ENCODE assay signal across 1 cellular context in the genomic region with DNA sequence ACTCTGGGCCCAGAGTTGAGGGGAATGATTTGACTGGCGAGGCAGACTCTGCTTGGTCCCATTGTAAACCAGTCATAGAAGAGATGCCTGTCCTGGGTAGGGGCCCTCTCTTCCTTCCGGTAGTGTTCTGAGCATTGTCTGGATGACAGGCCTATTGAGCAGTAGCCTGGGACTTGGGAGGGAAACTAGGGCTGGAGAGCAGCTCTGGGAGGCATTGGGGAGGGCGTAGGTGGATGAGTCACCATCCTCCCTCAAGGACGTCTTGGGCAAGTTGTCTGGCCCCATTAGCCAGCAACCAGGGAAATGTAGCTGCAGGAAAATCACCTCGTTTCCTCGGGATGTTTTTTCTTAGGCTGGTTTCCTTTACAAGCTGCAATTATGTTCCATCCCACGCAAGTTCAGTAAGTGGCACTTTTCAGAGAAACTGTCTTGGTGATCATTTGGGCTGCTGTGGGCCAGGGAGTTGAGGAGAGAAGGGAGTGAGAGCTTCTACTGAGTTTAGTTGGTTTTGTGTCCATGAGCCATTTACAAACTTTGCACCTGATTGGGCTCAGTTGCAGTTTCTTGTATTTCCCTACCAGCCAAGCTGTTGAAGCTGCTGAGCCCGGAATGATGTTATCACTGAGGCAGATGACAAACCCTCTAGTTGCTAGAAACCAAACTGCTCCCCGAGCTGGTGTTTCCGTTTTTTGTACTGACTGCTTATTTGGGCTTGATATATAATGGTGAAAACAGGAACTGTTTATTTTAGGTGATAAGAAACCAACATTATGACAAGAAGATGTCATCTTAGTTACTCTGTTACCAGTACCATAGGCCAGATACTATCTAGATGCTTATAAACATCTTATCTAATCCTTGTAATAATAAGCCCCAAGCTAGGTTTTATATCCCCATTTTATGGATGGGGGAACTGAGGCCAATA.
A peak's percentile ranks its signal among the peaks of the same experiment; 100 is the strongest.
TF ChIP-seq lines count a peak whose summit lies in the region.

No MANE protein-coding gene starts in this region.

TF ChIP-seq in HEK293, 187 proteins besides CTCF, POLR2A, EP300 and RAD21 (continued from another document and continues in another):
- TF ChIP-seq PRDM1 (tag by site-specific recombination; IDR thresholded peaks at IDR 0.05): peak; percentile 77
- no peak for TF ChIP-seq ZBTB48 (tag by site-specific recombination; IDR thresholded peaks at IDR 0.05)
- no peak for TF ChIP-seq ZNF776 (tag by site-specific recombination; IDR thresholded peaks at IDR 0.05; ENCODE audit: borderline replicate concordance)
- peak; percentile 77; the same call in 1 of the 2 replicates for TF ChIP-seq ZSCAN30 (tag by site-specific recombination; IDR thresholded peaks at IDR 0.05)
- TF ChIP-seq HOXC10 (CRISPR knock-in tag; IDR thresholded peaks at IDR 0.05): no peak
- no peak for TF ChIP-seq TCF7L2 (IDR thresholded peaks at IDR 0.05; ENCODE audit: borderline replicate concordance, low read depth, low read length)
- TF ChIP-seq, protein P1, sequence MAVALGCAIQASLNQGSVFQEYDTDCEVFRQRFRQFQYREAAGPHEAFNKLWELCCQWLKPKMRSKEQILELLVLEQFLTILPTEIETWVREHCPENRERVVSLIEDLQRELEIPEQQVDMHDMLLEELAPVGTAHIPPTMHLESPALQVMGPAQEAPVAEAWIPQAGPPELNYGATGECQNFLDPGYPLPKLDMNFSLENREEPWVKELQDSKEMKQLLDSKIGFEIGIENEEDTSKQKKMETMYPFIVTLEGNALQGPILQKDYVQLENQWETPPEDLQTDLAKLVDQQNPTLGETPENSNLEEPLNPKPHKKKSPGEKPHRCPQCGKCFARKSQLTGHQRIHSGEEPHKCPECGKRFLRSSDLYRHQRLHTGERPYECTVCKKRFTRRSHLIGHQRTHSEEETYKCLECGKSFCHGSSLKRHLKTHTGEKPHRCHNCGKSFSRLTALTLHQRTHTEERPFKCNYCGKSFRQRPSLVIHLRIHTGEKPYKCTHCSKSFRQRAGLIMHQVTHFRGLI (tag by site-specific recombination; IDR thresholded peaks at IDR 0.05): peak; percentile 14; the same call in 1 of the 2 replicates
- TF ChIP-seq TRIM28 (IDR thresholded peaks at IDR 0.05; ENCODE audit: borderline replicate concordance, low read length): peak; percentile 65
- TF ChIP-seq, protein P2, sequence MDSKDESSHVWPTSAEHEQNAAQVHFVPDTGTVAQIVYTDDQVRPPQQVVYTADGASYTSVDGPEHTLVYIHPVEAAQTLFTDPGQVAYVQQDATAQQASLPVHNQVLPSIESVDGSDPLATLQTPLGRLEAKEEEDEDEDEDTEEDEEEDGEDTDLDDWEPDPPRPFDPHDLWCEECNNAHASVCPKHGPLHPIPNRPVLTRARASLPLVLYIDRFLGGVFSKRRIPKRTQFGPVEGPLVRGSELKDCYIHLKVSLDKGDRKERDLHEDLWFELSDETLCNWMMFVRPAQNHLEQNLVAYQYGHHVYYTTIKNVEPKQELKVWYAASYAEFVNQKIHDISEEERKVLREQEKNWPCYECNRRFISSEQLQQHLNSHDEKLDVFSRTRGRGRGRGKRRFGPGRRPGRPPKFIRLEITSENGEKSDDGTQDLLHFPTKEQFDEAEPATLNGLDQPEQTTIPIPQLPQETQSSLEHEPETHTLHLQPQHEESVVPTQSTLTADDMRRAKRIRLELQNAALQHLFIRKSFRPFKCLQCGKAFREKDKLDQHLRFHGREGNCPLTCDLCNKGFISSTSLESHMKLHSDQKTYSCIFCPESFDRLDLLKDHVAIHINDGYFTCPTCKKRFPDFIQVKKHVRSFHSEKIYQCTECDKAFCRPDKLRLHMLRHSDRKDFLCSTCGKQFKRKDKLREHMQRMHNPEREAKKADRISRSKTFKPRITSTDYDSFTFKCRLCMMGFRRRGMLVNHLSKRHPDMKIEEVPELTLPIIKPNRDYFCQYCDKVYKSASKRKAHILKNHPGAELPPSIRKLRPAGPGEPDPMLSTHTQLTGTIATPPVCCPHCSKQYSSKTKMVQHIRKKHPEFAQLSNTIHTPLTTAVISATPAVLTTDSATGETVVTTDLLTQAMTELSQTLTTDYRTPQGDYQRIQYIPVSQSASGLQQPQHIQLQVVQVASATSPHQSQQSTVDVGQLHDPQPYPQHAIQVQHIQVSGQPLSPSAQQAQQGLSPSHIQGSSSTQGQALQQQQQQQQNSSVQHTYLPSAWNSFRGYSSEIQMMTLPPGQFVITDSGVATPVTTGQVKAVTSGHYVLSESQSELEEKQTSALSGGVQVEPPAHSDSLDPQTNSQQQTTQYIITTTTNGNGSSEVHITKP (tag by site-specific recombination; IDR thresholded peaks at IDR 0.05): peak; percentile 29; the same call in 1 of the 2 replicates
- TF ChIP-seq ZNF654 (tag by site-specific recombination; IDR thresholded peaks at IDR 0.05; ENCODE audit: low read depth): no peak
- TF ChIP-seq, protein P3, sequence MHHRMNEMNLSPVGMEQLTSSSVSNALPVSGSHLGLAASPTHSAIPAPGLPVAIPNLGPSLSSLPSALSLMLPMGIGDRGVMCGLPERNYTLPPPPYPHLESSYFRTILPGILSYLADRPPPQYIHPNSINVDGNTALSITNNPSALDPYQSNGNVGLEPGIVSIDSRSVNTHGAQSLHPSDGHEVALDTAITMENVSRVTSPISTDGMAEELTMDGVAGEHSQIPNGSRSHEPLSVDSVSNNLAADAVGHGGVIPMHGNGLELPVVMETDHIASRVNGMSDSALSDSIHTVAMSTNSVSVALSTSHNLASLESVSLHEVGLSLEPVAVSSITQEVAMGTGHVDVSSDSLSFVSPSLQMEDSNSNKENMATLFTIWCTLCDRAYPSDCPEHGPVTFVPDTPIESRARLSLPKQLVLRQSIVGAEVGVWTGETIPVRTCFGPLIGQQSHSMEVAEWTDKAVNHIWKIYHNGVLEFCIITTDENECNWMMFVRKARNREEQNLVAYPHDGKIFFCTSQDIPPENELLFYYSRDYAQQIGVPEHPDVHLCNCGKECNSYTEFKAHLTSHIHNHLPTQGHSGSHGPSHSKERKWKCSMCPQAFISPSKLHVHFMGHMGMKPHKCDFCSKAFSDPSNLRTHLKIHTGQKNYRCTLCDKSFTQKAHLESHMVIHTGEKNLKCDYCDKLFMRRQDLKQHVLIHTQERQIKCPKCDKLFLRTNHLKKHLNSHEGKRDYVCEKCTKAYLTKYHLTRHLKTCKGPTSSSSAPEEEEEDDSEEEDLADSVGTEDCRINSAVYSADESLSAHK (tag by site-specific recombination; IDR thresholded peaks at IDR 0.05): peak; percentile 64
- peak; percentile 74 for TF ChIP-seq KLF1 (tag by site-specific recombination; IDR thresholded peaks at IDR 0.05)
- peak; percentile 61; the same call in 1 of the 2 replicates for TF ChIP-seq ZNF548 (tag by site-specific recombination; IDR thresholded peaks at IDR 0.05)
- TF ChIP-seq ZNF394 (tag by site-specific recombination; IDR thresholded peaks at IDR 0.05; ENCODE audit: borderline replicate concordance): peak; percentile 47; the same call in 1 of the 2 replicates
- TF ChIP-seq ZNF184 (tag by site-specific recombination; IDR thresholded peaks at IDR 0.05): peak; percentile 27; the same call in 1 of the 2 replicates
- TF ChIP-seq WT1 (tag by site-specific recombination; IDR thresholded peaks at IDR 0.05): peak; percentile 96
- peak; percentile 19; the same call in 1 of the 2 replicates for TF ChIP-seq ZFP69B (tag by site-specific recombination; IDR thresholded peaks at IDR 0.05)
- TF ChIP-seq, protein P4, sequence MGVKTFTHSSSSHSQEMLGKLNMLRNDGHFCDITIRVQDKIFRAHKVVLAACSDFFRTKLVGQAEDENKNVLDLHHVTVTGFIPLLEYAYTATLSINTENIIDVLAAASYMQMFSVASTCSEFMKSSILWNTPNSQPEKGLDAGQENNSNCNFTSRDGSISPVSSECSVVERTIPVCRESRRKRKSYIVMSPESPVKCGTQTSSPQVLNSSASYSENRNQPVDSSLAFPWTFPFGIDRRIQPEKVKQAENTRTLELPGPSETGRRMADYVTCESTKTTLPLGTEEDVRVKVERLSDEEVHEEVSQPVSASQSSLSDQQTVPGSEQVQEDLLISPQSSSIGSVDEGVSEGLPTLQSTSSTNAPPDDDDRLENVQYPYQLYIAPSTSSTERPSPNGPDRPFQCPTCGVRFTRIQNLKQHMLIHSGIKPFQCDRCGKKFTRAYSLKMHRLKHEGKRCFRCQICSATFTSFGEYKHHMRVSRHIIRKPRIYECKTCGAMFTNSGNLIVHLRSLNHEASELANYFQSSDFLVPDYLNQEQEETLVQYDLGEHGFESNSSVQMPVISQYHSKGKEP (tag by site-specific recombination; IDR thresholded peaks at IDR 0.05): peak; percentile 75
- TF ChIP-seq ZBTB20 (tag by site-specific recombination; IDR thresholded peaks at IDR 0.05): peak; percentile 54; the same call in 1 of the 2 replicates
- TF ChIP-seq KLF9 (tag by site-specific recombination; IDR thresholded peaks at IDR 0.05; ENCODE audit: low read depth): 0 out of 2 replicates have a peak, but pooled peaks have one; percentile 21
- TF ChIP-seq SP7 (tag by site-specific recombination; IDR thresholded peaks at IDR 0.05): peak; percentile 89
- TF ChIP-seq BCL11A (tag by site-specific recombination; IDR thresholded peaks at IDR 0.05; ENCODE audit: low read depth): 0 out of 2 replicates have a peak, but pooled peaks have one; percentile 6
- TF ChIP-seq GLIS1 (tag by site-specific recombination; IDR thresholded peaks at IDR 0.05): peak; percentile 96
- peak; percentile 73; the same call in 1 of the 2 replicates for TF ChIP-seq ZNF660 (tag by site-specific recombination; IDR thresholded peaks at IDR 0.05)
- TF ChIP-seq EGR2 (tag by site-specific recombination; IDR thresholded peaks at IDR 0.05; ENCODE audit: low read depth): peak; percentile 91
- TF ChIP-seq ZNF510 (tag by site-specific recombination; IDR thresholded peaks at IDR 0.05; ENCODE audit: insufficient replicate concordance): no peak
- peak; percentile 47 for TF ChIP-seq SP2 (tag by site-specific recombination; IDR thresholded peaks at IDR 0.05)
- 0 out of 2 replicates have a peak, but pooled peaks have one; percentile 14 for TF ChIP-seq ZNF324 (tag by site-specific recombination; IDR thresholded peaks at IDR 0.05)
- peak; percentile 72 for TF ChIP-seq ZNF600 (tag by site-specific recombination; IDR thresholded peaks at IDR 0.05)
- TF ChIP-seq ZBTB17 (tag by site-specific recombination; IDR thresholded peaks at IDR 0.05): peak; percentile 73
- TF ChIP-seq ZNF366 (tag by site-specific recombination; conservative IDR thresholded peaks at IDR 0.05): 0 out of 2 replicates have a peak, but pooled peaks have one; percentile 15
- TF ChIP-seq, protein P5, sequence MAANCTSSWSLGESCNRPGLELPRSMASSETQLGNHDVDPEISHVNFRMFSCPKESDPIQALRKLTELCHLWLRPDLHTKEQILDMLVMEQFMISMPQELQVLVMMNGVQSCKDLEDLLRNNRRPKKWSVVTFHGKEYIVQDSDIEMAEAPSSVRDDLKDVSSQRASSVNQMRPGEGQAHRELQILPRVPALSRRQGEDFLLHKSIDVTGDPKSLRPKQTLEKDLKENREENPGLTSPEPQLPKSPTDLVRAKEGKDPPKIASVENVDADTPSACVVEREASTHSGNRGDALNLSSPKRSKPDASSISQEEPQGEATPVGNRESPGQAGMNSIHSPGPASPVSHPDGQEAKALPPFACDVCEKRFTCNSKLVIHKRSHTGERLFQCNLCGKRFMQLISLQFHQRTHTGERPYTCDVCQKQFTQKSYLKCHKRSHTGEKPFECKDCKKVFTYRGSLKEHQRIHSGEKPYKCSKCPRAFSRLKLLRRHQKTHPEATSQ (tag by site-specific recombination; IDR thresholded peaks at IDR 0.05): peak; percentile 55; the same call in 1 of the 2 replicates
- peak; percentile 64; the same call in 1 of the 2 replicates for TF ChIP-seq KLF16 (tag by site-specific recombination; IDR thresholded peaks at IDR 0.05)
- TF ChIP-seq IKZF3 (tag by site-specific recombination; IDR thresholded peaks at IDR 0.05): peak; percentile 64
- no peak; the same call in none of the 2 replicates for TF ChIP-seq OSR2 (tag by site-specific recombination; IDR thresholded peaks at IDR 0.05)
- TF ChIP-seq, protein P6, sequence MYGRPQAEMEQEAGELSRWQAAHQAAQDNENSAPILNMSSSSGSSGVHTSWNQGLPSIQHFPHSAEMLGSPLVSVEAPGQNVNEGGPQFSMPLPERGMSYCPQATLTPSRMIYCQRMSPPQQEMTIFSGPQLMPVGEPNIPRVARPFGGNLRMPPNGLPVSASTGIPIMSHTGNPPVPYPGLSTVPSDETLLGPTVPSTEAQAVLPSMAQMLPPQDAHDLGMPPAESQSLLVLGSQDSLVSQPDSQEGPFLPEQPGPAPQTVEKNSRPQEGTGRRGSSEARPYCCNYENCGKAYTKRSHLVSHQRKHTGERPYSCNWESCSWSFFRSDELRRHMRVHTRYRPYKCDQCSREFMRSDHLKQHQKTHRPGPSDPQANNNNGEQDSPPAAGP (tag by site-specific recombination; IDR thresholded peaks at IDR 0.05): peak; percentile 57; the same call in 1 of the 2 replicates
- TF ChIP-seq, protein P7, sequence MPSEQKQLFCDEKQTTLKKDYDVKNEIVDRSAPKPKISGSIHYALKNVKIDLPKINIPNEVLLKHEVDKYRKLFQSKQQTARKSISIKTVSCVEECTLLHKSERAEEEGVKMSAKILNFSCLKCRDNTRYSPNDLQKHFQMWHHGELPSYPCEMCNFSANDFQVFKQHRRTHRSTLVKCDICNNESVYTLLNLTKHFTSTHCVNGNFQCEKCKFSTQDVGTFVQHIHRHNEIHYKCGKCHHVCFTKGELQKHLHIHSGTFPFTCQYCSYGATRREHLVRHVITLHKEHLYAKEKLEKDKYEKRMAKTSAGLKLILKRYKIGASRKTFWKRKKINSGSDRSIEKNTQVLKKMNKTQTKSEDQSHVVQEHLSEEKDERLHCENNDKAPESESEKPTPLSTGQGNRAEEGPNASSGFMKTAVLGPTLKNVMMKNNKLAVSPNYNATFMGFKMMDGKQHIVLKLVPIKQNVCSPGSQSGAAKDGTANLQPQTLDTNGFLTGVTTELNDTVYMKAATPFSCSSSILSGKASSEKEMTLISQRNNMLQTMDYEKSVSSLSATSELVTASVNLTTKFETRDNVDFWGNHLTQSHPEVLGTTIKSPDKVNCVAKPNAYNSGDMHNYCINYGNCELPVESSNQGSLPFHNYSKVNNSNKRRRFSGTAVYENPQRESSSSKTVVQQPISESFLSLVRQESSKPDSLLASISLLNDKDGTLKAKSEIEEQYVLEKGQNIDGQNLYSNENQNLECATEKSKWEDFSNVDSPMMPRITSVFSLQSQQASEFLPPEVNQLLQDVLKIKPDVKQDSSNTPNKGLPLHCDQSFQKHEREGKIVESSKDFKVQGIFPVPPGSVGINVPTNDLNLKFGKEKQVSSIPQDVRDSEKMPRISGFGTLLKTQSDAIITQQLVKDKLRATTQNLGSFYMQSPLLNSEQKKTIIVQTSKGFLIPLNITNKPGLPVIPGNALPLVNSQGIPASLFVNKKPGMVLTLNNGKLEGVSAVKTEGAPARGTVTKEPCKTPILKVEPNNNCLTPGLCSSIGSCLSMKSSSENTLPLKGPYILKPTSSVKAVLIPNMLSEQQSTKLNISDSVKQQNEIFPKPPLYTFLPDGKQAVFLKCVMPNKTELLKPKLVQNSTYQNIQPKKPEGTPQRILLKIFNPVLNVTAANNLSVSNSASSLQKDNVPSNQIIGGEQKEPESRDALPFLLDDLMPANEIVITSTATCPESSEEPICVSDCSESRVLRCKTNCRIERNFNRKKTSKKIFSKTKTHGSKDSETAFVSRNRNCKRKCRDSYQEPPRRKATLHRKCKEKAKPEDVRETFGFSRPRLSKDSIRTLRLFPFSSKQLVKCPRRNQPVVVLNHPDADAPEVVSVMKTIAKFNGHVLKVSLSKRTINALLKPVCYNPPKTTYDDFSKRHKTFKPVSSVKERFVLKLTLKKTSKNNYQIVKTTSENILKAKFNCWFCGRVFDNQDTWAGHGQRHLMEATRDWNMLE (tag by site-specific recombination; conservative IDR thresholded peaks at IDR 0.05; ENCODE audit: low read depth): 0 out of 2 replicates have a peak, but pooled peaks have one; percentile 19
